In the genomic region with DNA sequence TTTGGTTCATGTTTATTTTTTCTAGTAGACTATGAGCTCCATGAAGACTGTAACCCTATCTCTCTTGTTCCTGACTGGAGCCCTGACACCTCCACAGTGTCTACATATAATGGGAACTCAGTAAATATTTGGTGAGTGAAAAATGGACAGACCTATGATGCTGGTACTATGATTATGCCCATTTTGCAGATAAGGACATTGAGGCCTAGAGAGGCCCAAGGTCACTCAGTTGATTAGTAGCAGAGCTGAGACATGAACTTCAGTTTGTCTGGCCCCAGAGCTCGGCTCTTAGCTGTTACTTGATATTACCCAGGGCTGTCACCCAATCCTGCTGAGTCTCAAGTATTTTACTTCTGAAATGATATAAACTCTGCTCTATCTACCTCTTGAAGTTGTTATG, we compare ENCODE assay signal across 1 cellular context.
TF ChIP-seq lines count a peak whose summit lies in the region.

No MANE protein-coding gene starts in this region.

TF ChIP-seq in HepG2, 621 proteins besides CTCF, POLR2A, EP300 and RAD21:
- TF ChIP-seq ZNF629 (CRISPR knock-in tag; conservative IDR thresholded peaks at IDR 0.05) (peak; percentile 98), ZNF749 (CRISPR knock-in tag; IDR thresholded peaks at IDR 0.05; ENCODE audit: borderline replicate concordance) (no peak), ZMYM3 (CRISPR knock-in tag; IDR thresholded peaks at IDR 0.05) (peak; percentile 81), KDM1A (CRISPR knock-in tag; IDR thresholded peaks at IDR 0.05) (peak; percentile 76), RCOR2 (CRISPR knock-in tag; IDR thresholded peaks at IDR 0.05) (peak; percentile 77; the same call in 1 of the 2 replicates), CHD4 (IDR thresholded peaks at IDR 0.05; ENCODE audit: borderline replicate concordance, low read length) (peak; percentile 83; the same call in 1 of the 2 replicates), FOXA1 (IDR thresholded peaks at IDR 0.05) (no peak), FOXA1 (CRISPR knock-in tag; IDR thresholded peaks at IDR 0.05) (no peak)
- TF ChIP-seq, protein P1, sequence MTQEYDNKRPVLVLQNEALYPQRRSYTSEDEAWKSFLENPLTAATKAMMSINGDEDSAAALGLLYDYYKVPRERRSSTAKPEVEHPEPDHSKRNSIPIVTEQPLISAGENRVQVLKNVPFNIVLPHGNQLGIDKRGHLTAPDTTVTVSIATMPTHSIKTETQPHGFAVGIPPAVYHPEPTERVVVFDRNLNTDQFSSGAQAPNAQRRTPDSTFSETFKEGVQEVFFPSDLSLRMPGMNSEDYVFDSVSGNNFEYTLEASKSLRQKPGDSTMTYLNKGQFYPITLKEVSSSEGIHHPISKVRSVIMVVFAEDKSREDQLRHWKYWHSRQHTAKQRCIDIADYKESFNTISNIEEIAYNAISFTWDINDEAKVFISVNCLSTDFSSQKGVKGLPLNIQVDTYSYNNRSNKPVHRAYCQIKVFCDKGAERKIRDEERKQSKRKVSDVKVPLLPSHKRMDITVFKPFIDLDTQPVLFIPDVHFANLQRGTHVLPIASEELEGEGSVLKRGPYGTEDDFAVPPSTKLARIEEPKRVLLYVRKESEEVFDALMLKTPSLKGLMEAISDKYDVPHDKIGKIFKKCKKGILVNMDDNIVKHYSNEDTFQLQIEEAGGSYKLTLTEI (CRISPR knock-in tag; conservative IDR thresholded peaks at IDR 0.05): no peak
